1 cellular context compared by ENCODE assay signal in the genomic region with DNA sequence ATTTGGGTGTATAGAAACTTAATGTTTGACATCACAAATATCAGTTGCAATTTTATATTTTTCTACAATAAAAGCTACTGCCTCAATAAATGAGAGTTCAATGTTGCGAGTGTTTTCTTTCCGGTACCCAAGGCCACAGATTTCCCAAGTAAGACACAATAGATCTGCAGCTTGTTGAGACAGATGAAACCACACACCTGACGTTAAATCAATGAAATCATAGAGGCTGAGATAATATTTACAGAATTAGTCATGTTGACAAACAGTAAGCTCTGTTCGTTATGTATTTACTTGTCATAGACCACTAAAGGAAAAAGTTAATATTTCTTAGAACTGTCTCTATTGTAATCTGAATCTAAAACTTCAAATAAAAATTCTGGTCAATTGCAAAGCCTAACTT.
TF ChIP-seq lines count a peak whose summit lies in the region.

No MANE protein-coding gene starts in this region.

TF ChIP-seq in A549, 52 proteins besides CTCF, POLR2A, EP300 and RAD21 (continued from another document):
- TF ChIP-seq HMGXB4 (CRISPR knock-in tag; IDR thresholded peaks at IDR 0.05; ENCODE audit: borderline replicate concordance) = no peak
- no peak for TF ChIP-seq NPAS2 (CRISPR knock-in tag; IDR thresholded peaks at IDR 0.05; ENCODE audit: borderline replicate concordance)
- TF ChIP-seq, protein P1, sequence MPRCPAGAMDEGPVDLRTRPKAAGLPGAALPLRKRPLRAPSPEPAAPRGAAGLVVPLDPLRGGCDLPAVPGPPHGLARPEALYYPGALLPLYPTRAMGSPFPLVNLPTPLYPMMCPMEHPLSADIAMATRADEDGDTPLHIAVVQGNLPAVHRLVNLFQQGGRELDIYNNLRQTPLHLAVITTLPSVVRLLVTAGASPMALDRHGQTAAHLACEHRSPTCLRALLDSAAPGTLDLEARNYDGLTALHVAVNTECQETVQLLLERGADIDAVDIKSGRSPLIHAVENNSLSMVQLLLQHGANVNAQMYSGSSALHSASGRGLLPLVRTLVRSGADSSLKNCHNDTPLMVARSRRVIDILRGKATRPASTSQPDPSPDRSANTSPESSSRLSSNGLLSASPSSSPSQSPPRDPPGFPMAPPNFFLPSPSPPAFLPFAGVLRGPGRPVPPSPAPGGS (IDR thresholded peaks at IDR 0.05) = peak; percentile 93; the same call in 2 of the 3 replicates
- peak; percentile 97 for TF ChIP-seq JUNB (IDR thresholded peaks at IDR 0.05)
- peak; percentile 34; the same call in 1 of the 3 replicates for TF ChIP-seq SMC3 (IDR thresholded peaks at IDR 0.05)
- no peak for TF ChIP-seq MAZ (IDR thresholded peaks at IDR 0.05; ENCODE audit: borderline replicate concordance, low read depth, low read length)
- TF ChIP-seq ZSCAN20 (CRISPR knock-in tag; IDR thresholded peaks at IDR 0.05) = no peak
- 0 out of 2 replicates have a peak, but pooled peaks have one; percentile 61 for TF ChIP-seq PBX3 (IDR thresholded peaks at IDR 0.05)
- no peak for TF ChIP-seq SREBF2 (IDR thresholded peaks at IDR 0.05)
- peak; percentile 70 to 83; a peak in 3 of 4 replicates for TF ChIP-seq CEBPB (IDR thresholded peaks at IDR 0.05)
- TF ChIP-seq TFCP2L1 (CRISPR knock-in tag; IDR thresholded peaks at IDR 0.05) = no peak
- TF ChIP-seq JUN (IDR thresholded peaks at IDR 0.05) = peak; percentile 70 to 94; a peak in 2 of 5 replicates
- TF ChIP-seq, protein P2, sequence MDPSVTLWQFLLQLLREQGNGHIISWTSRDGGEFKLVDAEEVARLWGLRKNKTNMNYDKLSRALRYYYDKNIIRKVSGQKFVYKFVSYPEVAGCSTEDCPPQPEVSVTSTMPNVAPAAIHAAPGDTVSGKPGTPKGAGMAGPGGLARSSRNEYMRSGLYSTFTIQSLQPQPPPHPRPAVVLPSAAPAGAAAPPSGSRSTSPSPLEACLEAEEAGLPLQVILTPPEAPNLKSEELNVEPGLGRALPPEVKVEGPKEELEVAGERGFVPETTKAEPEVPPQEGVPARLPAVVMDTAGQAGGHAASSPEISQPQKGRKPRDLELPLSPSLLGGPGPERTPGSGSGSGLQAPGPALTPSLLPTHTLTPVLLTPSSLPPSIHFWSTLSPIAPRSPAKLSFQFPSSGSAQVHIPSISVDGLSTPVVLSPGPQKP (IDR thresholded peaks at IDR 0.05; ENCODE audit: low read depth, low read length) = no peak
- peak; percentile 94 for TF ChIP-seq GATA3 (IDR thresholded peaks at IDR 0.05; ENCODE audit: borderline replicate concordance)
- TF ChIP-seq CBX2 (IDR thresholded peaks at IDR 0.05; ENCODE audit: borderline replicate concordance, low read depth) = no peak
- TF ChIP-seq FOXS1 (CRISPR knock-in tag; IDR thresholded peaks at IDR 0.05) = peak; percentile 89; the same call in 1 of the 2 replicates
- TF ChIP-seq, protein P3, sequence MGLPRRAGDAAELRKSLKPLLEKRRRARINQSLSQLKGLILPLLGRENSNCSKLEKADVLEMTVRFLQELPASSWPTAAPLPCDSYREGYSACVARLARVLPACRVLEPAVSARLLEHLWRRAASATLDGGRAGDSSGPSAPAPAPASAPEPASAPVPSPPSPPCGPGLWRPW (IDR thresholded peaks at IDR 0.05) = peak; percentile 59
- TF ChIP-seq, protein P4, sequence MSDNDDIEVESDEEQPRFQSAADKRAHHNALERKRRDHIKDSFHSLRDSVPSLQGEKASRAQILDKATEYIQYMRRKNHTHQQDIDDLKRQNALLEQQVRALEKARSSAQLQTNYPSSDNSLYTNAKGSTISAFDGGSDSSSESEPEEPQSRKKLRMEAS (IDR thresholded peaks at IDR 0.05) = peak; percentile 44; the same call in 1 of the 2 replicates
- no peak for TF ChIP-seq MAFK (IDR thresholded peaks at IDR 0.05; ENCODE audit: partially characterized antibody)
